ENCODE assay signal across 21 cellular contexts in the genomic region with DNA sequence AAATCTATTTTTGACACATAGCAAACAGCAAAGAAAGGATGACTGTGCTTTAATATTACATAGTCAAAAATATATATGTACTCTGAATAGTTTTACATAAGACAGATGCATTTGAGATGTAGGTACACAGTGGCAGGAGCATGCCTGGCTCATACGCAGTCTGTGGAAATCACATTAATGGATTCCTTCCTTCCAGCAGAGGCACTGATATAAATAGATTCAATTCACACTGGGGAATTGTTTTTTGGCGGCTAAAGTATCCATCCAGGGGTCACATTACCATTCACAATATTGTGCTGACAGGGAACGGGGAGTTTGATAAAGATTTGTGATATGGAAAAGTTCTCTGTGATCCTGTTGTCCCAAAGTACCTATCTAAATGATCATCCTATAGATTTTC.
"Had no signal": no experiment of that assay in that cellular context is flagged by ENCODE, and none has a peak within 500 bp of the region (broad histone marks: within the 10 kb centered on the region; RNA-seq: fewer than 3 reads in every experiment).

No MANE protein-coding gene starts in this region.

- H3K4me3 ChIP-seq: MG63 had no signal

- H3K27me3 ChIP-seq: MG63 had no signal

- DNase-seq: activated CD4-positive, alpha-beta T cell treated with anti-CD3 and anti-CD28 coated beads for 48 hours; activated CD4-positive, alpha-beta T cell treated with anti-CD3 and anti-CD28 coated beads, Interleukin-2, amount 50 U/mL, for 48 hours; activated CD4-positive, CD25-positive, alpha-beta regulatory T cell treated with anti-CD3 and anti-CD28 coated beads, Interleukin-2, amount 50 U/mL, for 72 hours; activated CD8-positive, alpha-beta memory T cell treated with anti-CD3 and anti-CD28 coated beads, Interleukin-2, amount 10 ng/mL, durations not matched to agents 7 days and 5 days; activated gamma-delta T cell; activated naive CD4-positive, alpha-beta T cell treated with anti-CD3 and anti-CD28 coated beads for 36 hours; activated T-cell treated with anti-CD3 and anti-CD28 coated beads, Interleukin-2, amount 50 U/mL, for 4 hours; amygdala; cerebellar nuclear complex; MG63; MV-4-11; NCI-H1092 treated with DMSO at 0.1 percent for 48 hours; NCI-H1417 treated with DMSO at 0.1 percent for 48 hours; NCI-H1694; NCI-H2081; NCI-H510A treated with DMSO at 0.1 percent for 48 hours; NCI-H69; PC-3; SIG-M5; T-helper 17 cell; T-helper 9 cell had no signal

- H3K36me3 ChIP-seq: MG63 had no signal
